ENCODE assay signal across 19 cellular contexts in the genomic region with DNA sequence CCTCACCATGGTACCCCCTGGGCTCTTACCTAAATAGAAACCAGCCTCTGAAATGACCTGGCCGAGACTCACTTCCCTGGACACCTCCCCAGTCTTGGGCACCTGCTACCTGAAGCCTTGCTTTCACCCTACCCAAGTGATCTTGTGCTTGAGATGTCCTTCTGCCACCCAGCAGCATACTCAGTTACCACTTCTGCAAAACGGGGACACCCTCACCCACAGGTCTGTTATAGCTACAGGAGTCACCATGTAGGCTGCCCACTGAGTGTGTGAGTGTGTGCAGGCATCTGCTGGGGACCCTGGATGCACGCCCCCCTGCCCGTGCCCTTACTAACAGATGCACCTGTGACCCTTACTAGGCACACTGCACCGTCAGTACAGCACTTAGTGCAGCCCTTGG.
"Had no signal": no experiment of that assay in that cellular context is flagged by ENCODE, and none has a peak within 500 bp of the region (broad histone marks: within the 10 kb centered on the region; RNA-seq: fewer than 3 reads in every experiment).

No MANE protein-coding gene starts in this region.

- H3K9me3 ChIP-seq: ascending aorta, esophagus squamous epithelium, suprapubic skin, transverse colon had no signal

- ATAC-seq: activated CD8-positive, alpha-beta T cell treated with anti-CD3 and anti-CD28 coated beads, Interleukin-2, amount 10 ng/mL, durations not matched to agents 7 days and 5 days; activated T-cell treated with anti-CD3 and anti-CD28 coated beads, Interleukin-2, amount 50 U/mL, for 4 hours; natural killer cell; stimulated activated naive CD8-positive, alpha-beta T cell treated with anti-CD3 and anti-CD28 coated beads, Interleukin-15, Interleukin-2, amounts not matched to agents 100 U/mL and 50 U/mL, for 24 hours had no signal

- H3K36me3 Mint-ChIP-seq: activated naive CD4-positive, alpha-beta T cell treated with anti-CD3 and anti-CD28 coated beads, Interleukin-2, amount 50 U/mL, for 24 hours; natural killer cell had no signal

- H3K36me3 ChIP-seq: ascending aorta, transverse colon had no signal

- H3K27me3 Mint-ChIP-seq: activated CD4-positive, alpha-beta T cell treated with anti-CD3 and anti-CD28 coated beads, Interleukin-2, amount 10 ng/mL, durations not matched to agents 24 days and 14 days; activated naive CD4-positive, alpha-beta T cell treated with anti-CD3 and anti-CD28 coated beads, Interleukin-2, amount 50 U/mL, for 24 hours had no signal

- H3K27ac Mint-ChIP-seq: activated CD4-positive, alpha-beta T cell treated with anti-CD3 and anti-CD28 coated beads, Interleukin-2, amount 10 ng/mL, durations not matched to agents 24 days and 14 days; activated CD8-positive, alpha-beta T cell treated with anti-CD3 and anti-CD28 coated beads, Interleukin-2, amount 10 ng/mL, durations not matched to agents 7 days and 5 days; activated naive CD4-positive, alpha-beta T cell treated with anti-CD3 and anti-CD28 coated beads, Interleukin-2, amount 50 U/mL, for 24 hours had no signal

- H3K4me3 Mint-ChIP-seq: activated CD4-positive, alpha-beta T cell treated with anti-CD3 and anti-CD28 coated beads, Interleukin-2, amount 10 ng/mL, durations not matched to agents 24 days and 14 days; activated CD8-positive, alpha-beta T cell treated with anti-CD3 and anti-CD28 coated beads, Interleukin-2, amount 10 ng/mL, durations not matched to agents 7 days and 5 days; activated naive CD4-positive, alpha-beta T cell treated with anti-CD3 and anti-CD28 coated beads, Interleukin-2, amount 50 U/mL, for 24 hours; activated T-cell treated with anti-CD3 and anti-CD28 coated beads, Interleukin-2, amount 50 U/mL, for 4 hours had no signal

- H3K9me3 Mint-ChIP-seq: activated CD4-positive, alpha-beta T cell treated with anti-CD3 and anti-CD28 coated beads, Interleukin-2, amount 10 ng/mL, durations not matched to agents 24 days and 14 days; activated naive CD4-positive, alpha-beta T cell treated with anti-CD3 and anti-CD28 coated beads, Interleukin-2, amount 50 U/mL, for 24 hours; activated T-cell treated with anti-CD3 and anti-CD28 coated beads, Interleukin-2, amount 50 U/mL, for 4 hours; natural killer cell had no signal

- H3K4me3 ChIP-seq: ascending aorta, esophagus squamous epithelium, suprapubic skin, transverse colon had no signal

- H3K27ac ChIP-seq: ascending aorta, esophagus squamous epithelium, suprapubic skin had no signal

- H3K27me3 ChIP-seq: ascending aorta, esophagus squamous epithelium, suprapubic skin, transverse colon had no signal

- DNase-seq: activated CD4-positive, alpha-beta T cell treated with anti-CD3 and anti-CD28 coated beads, Interleukin-2, amount 10 ng/mL, durations not matched to agents 24 days and 14 days; activated CD8-positive, alpha-beta T cell treated with anti-CD3 and anti-CD28 coated beads, Interleukin-2, amount 10 ng/mL, durations not matched to agents 7 days and 5 days; activated gamma-delta T cell; activated T-cell treated with anti-CD3 and anti-CD28 coated beads, Interleukin-2, amount 50 U/mL, for 4 hours; cerebellar nuclear complex; effector CD8-positive, alpha-beta T cell; esophagus squamous epithelium; mesendoderm; natural killer cell; posterior cingulate gyrus; retina; stimulated activated CD8-positive, alpha-beta memory T cell treated with anti-CD3 and anti-CD28 coated beads, Interleukin-4, amount 100 ng/mL, for 48 hours; stimulated activated naive CD8-positive, alpha-beta T cell treated with anti-CD3 and anti-CD28 coated beads, Interleukin-15, Interleukin-2, amounts not matched to agents 100 U/mL and 50 U/mL, for 24 hours; T-helper 1 cell; T1000; transverse colon had no signal
